9 cellular contexts compared by ENCODE assay signal in genomic region chr16:87723224-87723619, GRCh38. TPM values are rescaled to one million over a fixed set of nuclear protein-coding genes. Genes with fewer than 3 reads are reported as not detected.
DNase-seq lines count a peak whose midpoint lies in the region; ATAC-seq and TF ChIP-seq lines count a peak whose summit lies in the region.
"Had no signal": no experiment of that assay in that cellular context is flagged by ENCODE, and none has a peak within 500 bp of the region (broad histone marks: within the 10 kb centered on the region; RNA-seq: fewer than 3 reads in every experiment).

No MANE protein-coding gene starts in this region.

- no peaks in the 10 kb centered on the region for H3K27me3 ChIP-seq in aorta (ENCODE audit: control insufficient read depth in 1 of 2, insufficient read depth in 2 of 2, low read length in 1 of 2)
- H3K27me3 ChIP-seq in colonic mucosa: no peaks in the 10 kb centered on the region

- H3K36me3 ChIP-seq in aorta (ENCODE audit: control insufficient read depth in 1 of 2, insufficient read depth in 2 of 2, low read length in 1 of 2) (no peaks in the 10 kb centered on the region), colonic mucosa (no peaks in the 10 kb centered on the region)

- peaks cover 72 to 79% of the 10 kb centered on the region in 2 donors for H3K4me1 Mint-ChIP-seq in immature natural killer cell

- H3K4me3 Mint-ChIP-seq in immature natural killer cell: peak overlapping the region; percentile 50 to 90 (median 71)
- H3K4me3 Mint-ChIP-seq: CD8-positive, alpha-beta T cell had no signal

- 33 to 41% methylated on average over 12 of the region's 12 CpGs for WGBS in aorta, 2 donors

- peaks cover 23 to 53% (median 38%) of the 10 kb centered on the region in 3 donors for H3K36me3 Mint-ChIP-seq in immature natural killer cell

- H3K4me3 ChIP-seq in aorta (ENCODE audit: low read length in 2 of 2): no peak overlapping the region
- no peak overlapping the region for H3K4me3 ChIP-seq in colonic mucosa

- intact Hi-C loops in Right ventricle myocardium inferior (cut with DNase I): no loop called here
- intact Hi-C loops in cardiac septum (cut with DNase I): no loop called here
- intact Hi-C loops in aorta (cut with DNase I): no loop called here
- intact Hi-C loops in colonic mucosa (cut with DNase I): no loop called here

- H3K27ac ChIP-seq in aorta (ENCODE audit: low read depth in 1 of 2, low read length in 2 of 2) (no peak overlapping the region), colonic mucosa (no peak overlapping the region)

- H3K4me1 ChIP-seq in aorta (ENCODE audit: control insufficient read depth in 1 of 2, insufficient read depth in 2 of 2, low read length in 2 of 2) (no peaks in the 10 kb centered on the region), colonic mucosa (no peaks in the 10 kb centered on the region)

- DNase-seq in Right ventricle myocardium inferior (ENCODE audit: missing footprints): peak; percentile 76
- DNase-seq in cardiac septum (ENCODE audit: low spot score): no peak
- peak; percentile 67 to 82 for DNase-seq in NCI-H187 (lab: John Stamatoyannopoulos, UW)
- peak; percentile 70 for DNase-seq in amniotic epithelial cell (ENCODE audit: low read depth)
- peak; percentile 80 to 83 (median 83) for DNase-seq in immature natural killer cell
- no peak for DNase-seq in aorta
- DNase-seq in stimulated activated CD8-positive, alpha-beta memory T cell treated with anti-CD3 and anti-CD28 coated beads, Interleukin-4, amount 100 ng/mL, for 48 hours: no peak
- no peak for DNase-seq in colonic mucosa

- ATAC-seq in Right ventricle myocardium inferior (peak; percentile 69), aorta (ENCODE audit: low FRiP score) (peak; percentile 15)
- ATAC-seq: CD8-positive, alpha-beta T cell had no signal

- peaks cover 19 to 47% (median 41%) of the 10 kb centered on the region in 3 donors for H3K27me3 Mint-ChIP-seq in immature natural killer cell (ENCODE audit: low read depth in 3 of 3)

- no peak overlapping the region for H3K9ac ChIP-seq in colonic mucosa (ENCODE audit: low read depth in 2 of 2, low read length in 2 of 2)

- no peak for TF ChIP-seq CTCF in colonic mucosa (IDR thresholded peaks at IDR 0.05)

- no peaks in the 10 kb centered on the region for H3K9me3 ChIP-seq in aorta (ENCODE audit: control insufficient read depth, low read length)
- H3K9me3 ChIP-seq in colonic mucosa: no peaks in the 10 kb centered on the region

- peak overlapping the region; percentile 94 to 99 (median 98) for H3K27ac Mint-ChIP-seq in immature natural killer cell
- H3K27ac Mint-ChIP-seq: CD8-positive, alpha-beta T cell had no signal

- peaks cover 0 to 1% (median 0%) of the 10 kb centered on the region in 6 donors for H3K9me3 Mint-ChIP-seq in immature natural killer cell
- H3K9me3 Mint-ChIP-seq: CD8-positive, alpha-beta T cell had no signal

RNA-seq across cellular contexts. Expression of gene KLHDC4, which starts 42.6 kb away (rescaled TPM):
- 10.0 TPM for total RNA-seq in Right ventricle myocardium inferior
- 12.6 TPM for total RNA-seq in cardiac septum
- polyA plus RNA-seq in immature natural killer cell: 10 to 100 TPM; 52.0 to 70.0 (median 61.0) TPM
- 10 to 100 TPM; 33.3 to 39.0 TPM for total RNA-seq in aorta
- polyA plus RNA-seq in aorta: 10 to 100 TPM; 12.0 to 52.3 TPM
- total RNA-seq in colonic mucosa: 10 to 100 TPM; 21.8 to 79.4 TPM

Comparison
In these comparisons a context has a peak if more than half of its experiments do, and no peak if none do; other contexts are left out.
1. DNase-seq: peak in Right ventricle myocardium inferior (single experiment), NCI-H187 (2 of 2), amniotic epithelial cell (single experiment) and immature natural killer cell (3 of 3); none in cardiac septum (single experiment), aorta (0 of 2), stimulated activated CD8-positive, alpha-beta memory T cell treated with anti-CD3 and anti-CD28 coated beads, Interleukin-4, amount 100 ng/mL, for 48 hours (single experiment) and colonic mucosa (single experiment).